ENCODE assay signal across 8 cellular contexts in genomic region chr10:98267894-98268693, GRCh38. TPM values are rescaled to one million over a fixed set of nuclear protein-coding genes. Genes with fewer than 3 reads are reported as not detected.
DNase-seq lines count a peak whose midpoint lies in the region; ATAC-seq and TF ChIP-seq lines count a peak whose summit lies in the region.

Gene LOXL4, minus strand, starts transcription at chr10:98268194. Its CDS starts 5,175 bp downstream, at chr10:98263019.

- TF ChIP-seq CTCF in epithelial cell of proximal tubule (conservative IDR thresholded peaks at IDR 0.05; ENCODE audit: low read depth, low read length), result no peak

- peaks cover 53% of the 10 kb centered on the region for H3K27me3 Mint-ChIP-seq in activated naive CD4-positive, alpha-beta T cell treated with anti-CD3 and anti-CD28 coated beads for 36 hours (ENCODE audit: low read depth)

- H3K9me3 Mint-ChIP-seq in activated naive CD4-positive, alpha-beta T cell treated with anti-CD3 and anti-CD28 coated beads for 36 hours, result no peaks in the 10 kb centered on the region

- CTCF ChIA-PET in activated naive CD4-positive, alpha-beta T cell treated with anti-CD3 and anti-CD28 coated beads for 36 hours (lab: Charles Lee), result no interaction called here

- intact Hi-C loops in activated naive CD4-positive, alpha-beta T cell treated with anti-CD3 and anti-CD28 coated beads for 36 hours (cut with micrococcal nuclease), result no loop called here

- no peaks in the 10 kb centered on the region for H3K36me3 Mint-ChIP-seq in activated naive CD4-positive, alpha-beta T cell treated with anti-CD3 and anti-CD28 coated beads for 36 hours (ENCODE audit: low read depth)

- H3K27ac Mint-ChIP-seq in activated naive CD4-positive, alpha-beta T cell treated with anti-CD3 and anti-CD28 coated beads for 36 hours, result no peak within 1 kb of the TSS

- no peak for DNase-seq in activated naive CD4-positive, alpha-beta T cell treated with anti-CD3 and anti-CD28 coated beads for 36 hours
- no peak for DNase-seq in activated naive CD4-positive, alpha-beta T cell treated with Interleukin-2 at 50 U/mL for 16 hours
- peak; percentile 4 for DNase-seq in RPMI8226
- DNase-seq in epithelial cell of proximal tubule (ENCODE audit: low read depth), result no peak
- DNase-seq in stimulated activated CD4-positive, alpha-beta T cell treated with anti-CD3 and anti-CD28 coated beads, Interleukin-2, amount 100 ng/mL, for 48 hours, result no peak

- H3K4me3 ChIP-seq in epithelial cell of proximal tubule (ENCODE audit: low read depth, low read length), result peak within 1 kb of the TSS; percentile 58
- H3K4me3 ChIP-seq in muscle layer of duodenum (ENCODE audit: low read depth in 1 of 2, low read length in 2 of 2), result peak within 1 kb of the TSS; percentile 46 to 58

- H3K4me1 Mint-ChIP-seq in activated naive CD4-positive, alpha-beta T cell treated with anti-CD3 and anti-CD28 coated beads for 36 hours (ENCODE audit: low read depth), result no peaks in the 10 kb centered on the region

- H3K9me3 ChIP-seq in muscle layer of duodenum (ENCODE audit: control insufficient read depth in 1 of 2, low read length in 2 of 2), result no peaks in the 10 kb centered on the region

- H3K4me1 ChIP-seq in muscle layer of duodenum (ENCODE audit: control insufficient read depth in 1 of 2, insufficient read depth in 2 of 2, low read length in 2 of 2), result peaks cover 4 to 27% of the 10 kb centered on the region in 2 donors

- H3K27me3 ChIP-seq in muscle layer of duodenum (ENCODE audit: low read depth, low read length), result no peaks in the 10 kb centered on the region

- peak within 1 kb of the TSS; percentile 34 for H3K4me3 Mint-ChIP-seq in activated naive CD4-positive, alpha-beta T cell treated with anti-CD3 and anti-CD28 coated beads for 36 hours

- peak within 1 kb of the TSS; percentile 60 for H3K27ac ChIP-seq in muscle layer of duodenum (ENCODE audit: low read length)

- ATAC-seq in HG03108 (IDR thresholded peaks at IDR 0.05; ENCODE audit: unreplicated experiment), result no peak
- ATAC-seq in HG02588 (IDR thresholded peaks at IDR 0.05; ENCODE audit: unreplicated experiment), result no peak

- H3K36me3 ChIP-seq in muscle layer of duodenum (ENCODE audit: control insufficient read depth in 1 of 2, insufficient read depth in 2 of 2, low read length in 2 of 2), result no peaks in the 10 kb centered on the region

RNA-seq across cellular contexts. Expression of gene LOXL4, which starts in this region (rescaled TPM):
- not detected for total RNA-seq in activated naive CD4-positive, alpha-beta T cell treated with anti-CD3 and anti-CD28 coated beads for 36 hours
- 5.4 and 6.1 TPM in 2 replicates for total RNA-seq in epithelial cell of proximal tubule
